In genomic region chr21:45110873-45111624, GRCh38 we compare ENCODE assay signal across 10 cellular contexts. TPM values are rescaled to one million over a fixed set of nuclear protein-coding genes. Genes with fewer than 3 reads are reported as not detected.
DNase-seq lines count a peak whose midpoint lies in the region; ATAC-seq and TF ChIP-seq lines count a peak whose summit lies in the region.
"Had no signal": no experiment of that assay in that cellular context is flagged by ENCODE, and none has a peak within 500 bp of the region (broad histone marks: within the 10 kb centered on the region; RNA-seq: fewer than 3 reads in every experiment).

No MANE protein-coding gene starts in this region.

- H3K27ac Mint-ChIP-seq in stimulated activated naive CD8-positive, alpha-beta T cell treated with anti-CD3 and anti-CD28 coated beads, Interleukin-15, Interleukin-2, amounts not matched to agents 100 ng/mL and 50 ng/mL, for 24 hours = no peak overlapping the region
- H3K27ac Mint-ChIP-seq: activated CD8-positive, alpha-beta memory T cell treated with anti-CD3 and anti-CD28 coated beads, Interleukin-2, amount 10 ng/mL, durations not matched to agents 7 days and 5 days had no signal

- H3K4me3 ChIP-seq in gastroesophageal sphincter (no peak overlapping the region), upper lobe of right lung (no peak overlapping the region), esophagus squamous epithelium (no peak overlapping the region)

- TF ChIP-seq POLR2A in gastroesophageal sphincter (IDR thresholded peaks at IDR 0.05) (no peak), esophagus squamous epithelium (IDR thresholded peaks at IDR 0.05) (no peak)

- H3K27ac ChIP-seq in gastroesophageal sphincter = peak overlapping the region in 3 of 4 donors; percentile 5 to 71 (median 41)
- H3K27ac ChIP-seq in upper lobe of right lung = no peak overlapping the region
- H3K27ac ChIP-seq in esophagus squamous epithelium = no peak overlapping the region

- H3K9me3 ChIP-seq in gastroesophageal sphincter = no peaks in the 10 kb centered on the region
- no peaks in the 10 kb centered on the region for H3K9me3 ChIP-seq in upper lobe of right lung
- no peaks in the 10 kb centered on the region for H3K9me3 ChIP-seq in esophagus squamous epithelium
- H3K9me3 ChIP-seq: ascending aorta had no signal

- H3K27me3 Mint-ChIP-seq in stimulated activated naive CD8-positive, alpha-beta T cell treated with anti-CD3 and anti-CD28 coated beads, Interleukin-15, Interleukin-2, amounts not matched to agents 100 ng/mL and 50 ng/mL, for 24 hours = no peaks in the 10 kb centered on the region
- H3K27me3 Mint-ChIP-seq: activated CD8-positive, alpha-beta memory T cell treated with anti-CD3 and anti-CD28 coated beads, Interleukin-2, amount 10 ng/mL, durations not matched to agents 7 days and 5 days had no signal

- peak overlapping the region; percentile 72 for H3K4me3 Mint-ChIP-seq in stimulated activated naive CD8-positive, alpha-beta T cell treated with anti-CD3 and anti-CD28 coated beads, Interleukin-15, Interleukin-2, amounts not matched to agents 100 ng/mL and 50 ng/mL, for 24 hours

- peaks cover 8 to 94% (median 45%) of the 10 kb centered on the region in 3 donors for H3K4me1 ChIP-seq in gastroesophageal sphincter
- peaks cover 55% of the 10 kb centered on the region for H3K4me1 ChIP-seq in upper lobe of right lung
- peaks cover 6 to 29% (median 7%) of the 10 kb centered on the region in 3 donors for H3K4me1 ChIP-seq in esophagus squamous epithelium

- TF ChIP-seq CTCF in gastroesophageal sphincter (IDR thresholded peaks at IDR 0.05) (no peak), upper lobe of right lung (IDR thresholded peaks at IDR 0.05) (no peak), esophagus squamous epithelium (IDR thresholded peaks at IDR 0.05) (no peak)

- intact Hi-C loops in upper lobe of right lung (cut with DNase I) (no loop called here), esophagus squamous epithelium (cut with DNase I) (no loop called here)

- ATAC-seq in stimulated activated naive CD8-positive, alpha-beta T cell treated with anti-CD3 and anti-CD28 coated beads, Interleukin-15, Interleukin-2, amounts not matched to agents 100 U/mL and 50 U/mL, for 24 hours = no peak
- no peak for ATAC-seq in gastroesophageal sphincter
- peak; percentile 54 for ATAC-seq in upper lobe of right lung

- H3K27me3 ChIP-seq in gastroesophageal sphincter (no peaks in the 10 kb centered on the region), upper lobe of right lung (no peaks in the 10 kb centered on the region), esophagus squamous epithelium (no peaks in the 10 kb centered on the region)
- H3K27me3 ChIP-seq: ascending aorta had no signal

- no peak for TF ChIP-seq EP300 in gastroesophageal sphincter (IDR thresholded peaks at IDR 0.05)

- peaks cover 87% of the 10 kb centered on the region for H3K4me1 Mint-ChIP-seq in stimulated activated naive CD8-positive, alpha-beta T cell treated with anti-CD3 and anti-CD28 coated beads, Interleukin-15, Interleukin-2, amounts not matched to agents 100 ng/mL and 50 ng/mL, for 24 hours (ENCODE audit: low read depth)

- peaks cover 19% of the 10 kb centered on the region for H3K36me3 Mint-ChIP-seq in stimulated activated naive CD8-positive, alpha-beta T cell treated with anti-CD3 and anti-CD28 coated beads, Interleukin-15, Interleukin-2, amounts not matched to agents 100 ng/mL and 50 ng/mL, for 24 hours (ENCODE audit: low read depth)

- no peak for DNase-seq in stimulated activated naive CD8-positive, alpha-beta T cell treated with anti-CD3 and anti-CD28 coated beads, Interleukin-15, Interleukin-2, amounts not matched to agents 100 U/mL and 50 U/mL, for 24 hours
- DNase-seq in NOMO-1 treated with DMSO at 0.1 percent for 48 hours (lab: John Stamatoyannopoulos, UW; ENCODE audit: unreplicated experiment) = peak; percentile 28
- DNase-seq in upper lobe of right lung = no peak
- no peak for DNase-seq in esophagus squamous epithelium (lab: John Stamatoyannopoulos, UW)
- no peak for DNase-seq in SKM-1 treated with dmso at 0.1 percent for 144 hours (lab: John Stamatoyannopoulos, UW; ENCODE audit: unreplicated experiment)
- no peak for DNase-seq in central memory CD4-positive, alpha-beta T cell
- DNase-seq: activated CD8-positive, alpha-beta memory T cell treated with anti-CD3 and anti-CD28 coated beads, Interleukin-2, amount 10 ng/mL, durations not matched to agents 7 days and 5 days had no signal

- 70 to 76% methylated on average over 8 to 10 of the region's 18 CpGs for WGBS in gastroesophageal sphincter (ENCODE audit: low coverage in 1 of 2), 2 donors
- WGBS in esophagus squamous epithelium, 2 donors = 63 to 85% methylated on average over 12 to 13 of the region's 18 CpGs

- no peaks in the 10 kb centered on the region for H3K9me3 Mint-ChIP-seq in stimulated activated naive CD8-positive, alpha-beta T cell treated with anti-CD3 and anti-CD28 coated beads, Interleukin-15, Interleukin-2, amounts not matched to agents 100 ng/mL and 50 ng/mL, for 24 hours

- H3K36me3 ChIP-seq in gastroesophageal sphincter (no peaks in the 10 kb centered on the region), upper lobe of right lung (no peaks in the 10 kb centered on the region), esophagus squamous epithelium (no peaks in the 10 kb centered on the region)

RNA-seq across cellular contexts. Expression of gene ADARB1, which starts 36.7 kb away (rescaled TPM):
- total RNA-seq in gastroesophageal sphincter (100 to 1,000 TPM; 136 to 228 (median 181) TPM), upper lobe of right lung (73.6 TPM), esophagus squamous epithelium (10 to 100 TPM in 1 of 4 donors, 1 to 10 TPM in 3; 3.4 to 15.6 (median 5.7) TPM)

Comparison
In these comparisons a context has a peak if more than half of its experiments do, and no peak if none do; other contexts are left out.
1. H3K27ac ChIP-seq: peak in gastroesophageal sphincter (3 of 4); none in upper lobe of right lung (single experiment) and esophagus squamous epithelium (0 of 4).